Comparison of ENCODE assay signal across 14 cellular contexts in genomic region chr2:174180165-174180724, GRCh38.
A peak's percentile ranks its signal among the peaks of the same experiment; 100 is the strongest.
DNase-seq lines count a peak whose midpoint lies in the region; ATAC-seq, FAIRE-seq and TF ChIP-seq lines count a peak whose summit lies in the region.
"Had no signal": no experiment of that assay in that cellular context is flagged by ENCODE, and none has a peak within 500 bp of the region (broad histone marks: within the 10 kb centered on the region; RNA-seq: fewer than 3 reads in every experiment).

No MANE protein-coding gene starts in this region.

- no peak overlapping the region for H3K9ac ChIP-seq in DND-41 (ENCODE audit: low read depth, low read length)

- FAIRE-seq in HTR-8/SVneo (lab: Jason Lieb, UNC) (peak; percentile 13), TTC549 (lab: Jason Lieb, UNC) (peak; percentile 25)
- FAIRE-seq: colon had no signal

- DNase-seq in DND-41 (no peak), HTR-8/SVneo (ENCODE audit: insufficient read length, low spot score) (no peak), iPS-NIHi11 (ENCODE audit: low spot score) (peak; percentile 10), NCI-H2081 treated with DMSO at 0.1 percent for 48 hours (lab: John Stamatoyannopoulos, UW) (no peak), HK-2 (ENCODE audit: unreplicated experiment) (no peak)
- DNase-seq: activated T-cell treated with anti-CD3 and anti-CD28 coated beads, Interleukin-2, amount 50 U/mL, for 48 hours; DMS79; heart right ventricle; naive thymus-derived CD4-positive, alpha-beta T cell; NCI-H446 had no signal

- H3K27ac ChIP-seq in DND-41 (ENCODE audit: low read length) (no peak overlapping the region), gastroesophageal sphincter (no peak overlapping the region)
- H3K27ac ChIP-seq: heart right ventricle had no signal

- 92% methylated on average over 1 of the region's 1 CpG; no CpG with 5 or more reads in 1 of the 2 donors for WGBS in gastroesophageal sphincter (ENCODE audit: low coverage in 1 of 2), 2 donors

- no peak overlapping the region for H2AFZ ChIP-seq in DND-41 (ENCODE audit: low read depth, low read length)

- no peaks in the 10 kb centered on the region for H3K4me1 ChIP-seq in DND-41 (ENCODE audit: insufficient read depth, low read length)
- peaks cover 0 to 32% (median 0%) of the 10 kb centered on the region in 3 donors for H3K4me1 ChIP-seq in gastroesophageal sphincter

- no peak for TF ChIP-seq EP300 in gastroesophageal sphincter (IDR thresholded peaks at IDR 0.05)

- H3K9me3 ChIP-seq in DND-41 (ENCODE audit: insufficient read depth, low read length, severe bottlenecking), result peaks cover 15% of the 10 kb centered on the region
- H3K9me3 ChIP-seq in gastroesophageal sphincter, result peaks cover 0 to 7% (median 0%) of the 10 kb centered on the region in 3 donors

- ATAC-seq in DND-41 (ENCODE audit: insufficient read depth, low read depth) (no peak; the same call in 2 of the 3 replicates), HG02884 (IDR thresholded peaks at IDR 0.05; ENCODE audit: unreplicated experiment) (no peak), gastroesophageal sphincter (no peak)
- ATAC-seq: heart right ventricle; naive thymus-derived CD4-positive, alpha-beta T cell had no signal

- peak; percentile 12 for TF ChIP-seq CTCF in DND-41 (IDR thresholded peaks at IDR 0.05; ENCODE audit: borderline replicate concordance, extremely low read depth, low read length, poor library complexity, severe bottlenecking)
- no peak for TF ChIP-seq CTCF in gastroesophageal sphincter (IDR thresholded peaks at IDR 0.05)

- H3K36me3 ChIP-seq in DND-41 (ENCODE audit: insufficient read depth, low read length) (peaks cover 12% of the 10 kb centered on the region; the same call in 1 of the 2 replicates), gastroesophageal sphincter (no peaks in the 10 kb centered on the region)
- H3K36me3 ChIP-seq: heart right ventricle had no signal

- H3K4me2 ChIP-seq in DND-41 (ENCODE audit: insufficient read depth, low read length), result no peak overlapping the region

- peaks cover 9% of the 10 kb centered on the region; the same call in 1 of the 2 replicates for H4K20me1 ChIP-seq in DND-41 (ENCODE audit: insufficient read depth, low read length)

- no peak for TF ChIP-seq POLR2A in gastroesophageal sphincter (IDR thresholded peaks at IDR 0.05)

- H3K4me3 ChIP-seq in DND-41 (ENCODE audit: low read depth in 1 of 2, low read length in 2 of 2), result no peak overlapping the region
- H3K4me3 ChIP-seq in gastroesophageal sphincter, result no peak overlapping the region
- H3K4me3 ChIP-seq: heart right ventricle had no signal

- H3K27me3 ChIP-seq in DND-41 (ENCODE audit: insufficient read depth, low read length, poor library complexity) (no peaks in the 10 kb centered on the region), gastroesophageal sphincter (no peaks in the 10 kb centered on the region)
- H3K27me3 ChIP-seq: heart right ventricle had no signal

- peaks cover 48% of the 10 kb centered on the region for H3K79me2 ChIP-seq in DND-41 (ENCODE audit: insufficient read depth, low read length)
